19 cellular contexts compared by ENCODE assay signal in the genomic region with DNA sequence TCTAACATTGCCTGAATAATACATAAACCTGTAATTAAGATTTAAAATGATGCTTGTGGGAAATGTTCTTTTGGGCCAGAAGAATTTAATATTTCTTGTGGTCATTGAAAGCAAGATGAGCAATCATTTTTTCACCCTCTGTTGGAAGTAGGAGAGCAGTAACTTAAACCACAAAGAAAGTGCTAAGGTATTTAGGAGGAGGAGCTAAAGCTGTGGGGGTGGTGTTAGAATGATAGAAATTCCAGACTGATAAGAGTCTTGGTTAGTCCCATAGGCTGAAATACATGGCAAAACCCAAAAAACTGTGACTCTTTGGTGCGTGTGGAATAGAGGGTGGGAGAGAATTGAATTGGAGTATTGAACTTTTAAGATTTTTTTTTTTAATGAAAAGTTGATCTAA.
"Had no signal": no experiment of that assay in that cellular context is flagged by ENCODE, and none has a peak within 500 bp of the region (broad histone marks: within the 10 kb centered on the region; RNA-seq: fewer than 3 reads in every experiment).

No MANE protein-coding gene starts in this region.

- H3K27ac ChIP-seq: brain microvascular endothelial cell, coronary artery, left lung, thyroid gland had no signal

- H3K27ac Mint-ChIP-seq: activated CD4-positive, alpha-beta memory T cell treated with anti-CD3 and anti-CD28 coated beads, Interleukin-2, amount 10 ng/mL, durations not matched to agents 7 days and 5 days; activated CD8-positive, alpha-beta memory T cell treated with anti-CD3 and anti-CD28 coated beads, Interleukin-2, amount 10 ng/mL, durations not matched to agents 7 days and 5 days; activated naive CD8-positive, alpha-beta T cell treated with anti-CD3 and anti-CD28 coated beads, Interleukin-2, amount 10 ng/mL, durations not matched to agents 7 days and 5 days; nephron progenitor cell had no signal

- H3K4me1 ChIP-seq: left lung, thyroid gland had no signal

- H3K27me3 ChIP-seq: brain microvascular endothelial cell, left lung, thyroid gland had no signal

- H3K36me3 ChIP-seq: brain microvascular endothelial cell, left lung, thyroid gland had no signal

- ATAC-seq: activated CD8-positive, alpha-beta memory T cell treated with anti-CD3 and anti-CD28 coated beads, Interleukin-2, amount 10 ng/mL, durations not matched to agents 7 days and 5 days; esophagus mucosa; left lung had no signal

- H3K4me1 Mint-ChIP-seq: activated CD4-positive, alpha-beta memory T cell treated with anti-CD3 and anti-CD28 coated beads, Interleukin-2, amount 10 ng/mL, durations not matched to agents 7 days and 5 days; activated CD8-positive, alpha-beta memory T cell treated with anti-CD3 and anti-CD28 coated beads, Interleukin-2, amount 10 ng/mL, durations not matched to agents 7 days and 5 days; activated naive CD8-positive, alpha-beta T cell treated with anti-CD3 and anti-CD28 coated beads, Interleukin-2, amount 10 ng/mL, durations not matched to agents 7 days and 5 days; central memory CD8-positive, alpha-beta T cell had no signal

- H3K9me3 Mint-ChIP-seq: activated CD4-positive, alpha-beta memory T cell treated with anti-CD3 and anti-CD28 coated beads, Interleukin-2, amount 10 ng/mL, durations not matched to agents 7 days and 5 days; activated naive CD8-positive, alpha-beta T cell treated with anti-CD3 and anti-CD28 coated beads, Interleukin-2, amount 10 ng/mL, durations not matched to agents 7 days and 5 days; central memory CD8-positive, alpha-beta T cell had no signal

- DNase-seq: activated CD4-positive, alpha-beta memory T cell treated with anti-CD3 and anti-CD28 coated beads, Interleukin-2, amount 10 ng/mL, durations not matched to agents 7 days and 5 days; activated CD4-positive, alpha-beta T cell treated with anti-CD3 and anti-CD28 coated beads for 48 hours; activated CD4-positive, CD25-positive, alpha-beta regulatory T cell; activated CD8-positive, alpha-beta memory T cell treated with anti-CD3 and anti-CD28 coated beads, Interleukin-2, amount 10 ng/mL, durations not matched to agents 7 days and 5 days; activated naive CD4-positive, alpha-beta T cell; activated naive CD8-positive, alpha-beta T cell treated with anti-CD3 and anti-CD28 coated beads, Interleukin-2, amount 10 ng/mL, durations not matched to agents 7 days and 5 days; brain microvascular endothelial cell; left lung; nephron progenitor cell; occipital lobe; retina; stimulated activated CD8-positive, alpha-beta memory T cell treated with anti-CD3 and anti-CD28 coated beads, Interleukin-4, amount 100 ng/mL, for 48 hours; stimulated activated naive CD4-positive, alpha-beta T cell treated with Interleukin-2 at 50 U/mL for 16 hours; T-helper 1 cell; T-helper 9 cell; thyroid gland had no signal

- H3K9me3 ChIP-seq: thyroid gland had no signal

- H3K4me3 ChIP-seq: coronary artery, left lung, thyroid gland had no signal

- H3K36me3 Mint-ChIP-seq: activated CD8-positive, alpha-beta memory T cell treated with anti-CD3 and anti-CD28 coated beads, Interleukin-2, amount 10 ng/mL, durations not matched to agents 7 days and 5 days; activated naive CD8-positive, alpha-beta T cell treated with anti-CD3 and anti-CD28 coated beads, Interleukin-2, amount 10 ng/mL, durations not matched to agents 7 days and 5 days had no signal

- H3K4me3 Mint-ChIP-seq: activated CD4-positive, alpha-beta memory T cell treated with anti-CD3 and anti-CD28 coated beads, Interleukin-2, amount 10 ng/mL, durations not matched to agents 7 days and 5 days; activated CD8-positive, alpha-beta memory T cell treated with anti-CD3 and anti-CD28 coated beads, Interleukin-2, amount 10 ng/mL, durations not matched to agents 7 days and 5 days; activated naive CD8-positive, alpha-beta T cell treated with anti-CD3 and anti-CD28 coated beads, Interleukin-2, amount 10 ng/mL, durations not matched to agents 7 days and 5 days; central memory CD8-positive, alpha-beta T cell; nephron progenitor cell had no signal

- H3K27me3 Mint-ChIP-seq: activated CD4-positive, alpha-beta memory T cell treated with anti-CD3 and anti-CD28 coated beads, Interleukin-2, amount 10 ng/mL, durations not matched to agents 7 days and 5 days; activated CD8-positive, alpha-beta memory T cell treated with anti-CD3 and anti-CD28 coated beads, Interleukin-2, amount 10 ng/mL, durations not matched to agents 7 days and 5 days; activated naive CD8-positive, alpha-beta T cell treated with anti-CD3 and anti-CD28 coated beads, Interleukin-2, amount 10 ng/mL, durations not matched to agents 7 days and 5 days had no signal
